Comparison of ENCODE assay signal across 8 cellular contexts in genomic region chr22:28051787-28052356, GRCh38.
A peak's percentile ranks its signal among the peaks of the same experiment; 100 is the strongest.
DNase-seq lines count a peak whose midpoint lies in the region; ATAC-seq, FAIRE-seq and TF ChIP-seq lines count a peak whose summit lies in the region.

No MANE protein-coding gene starts in this region.

- ATAC-seq in GM18873 (IDR thresholded peaks at IDR 0.05; ENCODE audit: low FRiP score, unreplicated experiment) = no peak
- ATAC-seq in HG02938 (IDR thresholded peaks at IDR 0.05; ENCODE audit: unreplicated experiment) = no peak

- POLR2A ChIA-PET in HEK293T (lab: Yijun Ruan, JAX) = no interaction called here

- DNase-seq in COLO668 (lab: John Stamatoyannopoulos, UW; ENCODE audit: unreplicated experiment) = peak; percentile 65
- peak; percentile 78 for DNase-seq in HEK293T (ENCODE audit: extremely low spot score)
- peak; percentile 25 for DNase-seq in RCC 7860 (ENCODE audit: low spot score)
- DNase-seq in caudate nucleus (lab: John Stamatoyannopoulos, UW) = peak in 45 of 61 donors; percentile 2 to 73 (median 31)
- DNase-seq in kidney tubule cell (ENCODE audit: low spot score) = peak; percentile 64
- DNase-seq in stimulated activated CD8-positive, alpha-beta memory T cell treated with anti-CD3 and anti-CD28 coated beads, Interleukin-2, amount 100 ng/mL, for 48 hours (ENCODE audit: low read depth in 2 of 2) = peak; percentile 21 to 28

- H3K27ac ChIP-seq in caudate nucleus (ENCODE audit: low read depth, low read length) = no peak overlapping the region

- CTCF ChIA-PET in HEK293T (lab: Yijun Ruan, JAX) = interaction anchor here (0.6 to 2.9 kb wide), 11 partner anchors 9 to 542 kb away, joined by 3 to 11 read pairs (median 3); no protein-coding TSS in a partner anchor

- FAIRE-seq in RCC 7860 (lab: Jason Lieb, UNC) = no peak

TF ChIP-seq in HEK293T, 16 proteins besides CTCF, POLR2A, EP300 and RAD21:
- TF ChIP-seq FOXM1 (IDR thresholded peaks at IDR 0.05; ENCODE audit: borderline replicate concordance) = no peak
- TF ChIP-seq SUZ12 (IDR thresholded peaks at IDR 0.05) = no peak
- no peak for TF ChIP-seq HDGF (IDR thresholded peaks at IDR 0.05; ENCODE audit: borderline replicate concordance)
- no peak for TF ChIP-seq ELF4 (IDR thresholded peaks at IDR 0.05)
- no peak for TF ChIP-seq FOXK2 (IDR thresholded peaks at IDR 0.05)
- no peak for TF ChIP-seq NFRKB (IDR thresholded peaks at IDR 0.05)
- TF ChIP-seq ARNT (IDR thresholded peaks at IDR 0.05) = no peak
- TF ChIP-seq BHLHE40 (IDR thresholded peaks at IDR 0.05; ENCODE audit: borderline replicate concordance) = no peak
- TF ChIP-seq L3MBTL2 (conservative IDR thresholded peaks at IDR 0.05) = no peak
- no peak for TF ChIP-seq LEF1 (IDR thresholded peaks at IDR 0.05; ENCODE audit: borderline replicate concordance)
- no peak for TF ChIP-seq CTBP1 (IDR thresholded peaks at IDR 0.05; ENCODE audit: borderline replicate concordance)
- no peak for TF ChIP-seq ZNF384 (IDR thresholded peaks at IDR 0.05)
- no peak for TF ChIP-seq TARDBP (IDR thresholded peaks at IDR 0.05)
- no peak for TF ChIP-seq SP1 (IDR thresholded peaks at IDR 0.05)

Comparison
In these comparisons a context has a peak if more than half of its experiments do, and no peak if none do; other contexts are left out.
1. DNase-seq: peak in every context shown above with its lines; median percentile 78 in HEK293T; 65 in COLO668; 64 in kidney tubule cell; 31 in caudate nucleus; 25 in RCC 7860; 24 in stimulated activated CD8-positive, alpha-beta memory T cell treated with anti-CD3 and anti-CD28 coated beads, Interleukin-2, amount 100 ng/mL, for 48 hours.